Comparison of ENCODE assay signal across 17 cellular contexts in the genomic region with DNA sequence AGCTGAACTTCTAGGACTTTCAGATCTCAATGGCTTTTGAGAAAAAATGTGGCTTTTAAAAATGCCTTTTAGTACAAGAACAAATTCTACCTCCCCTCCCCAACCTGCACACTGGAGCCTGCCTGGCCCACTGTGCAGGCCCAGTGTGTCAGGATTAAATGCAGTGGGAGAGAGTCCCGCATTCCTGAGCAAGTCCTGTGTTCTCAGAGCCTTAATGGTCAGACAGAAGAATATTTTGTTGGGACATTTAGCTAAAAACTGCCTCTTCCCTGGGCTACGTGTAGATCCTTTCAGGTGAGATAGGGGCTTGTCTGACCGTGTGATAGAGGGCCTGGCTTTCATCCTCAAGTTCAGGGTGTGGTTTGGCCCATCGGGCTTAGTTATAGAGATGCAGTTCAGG.
DNase-seq lines count a peak whose midpoint lies in the region; ATAC-seq and TF ChIP-seq lines count a peak whose summit lies in the region.
"Had no signal": no experiment of that assay in that cellular context is flagged by ENCODE, and none has a peak within 500 bp of the region (broad histone marks: within the 10 kb centered on the region; RNA-seq: fewer than 3 reads in every experiment).

No MANE protein-coding gene starts in this region.

- H3K27ac Mint-ChIP-seq in H9, result peak overlapping the region in 1 of 3 experiments; percentile 95; a peak in 2 of 7 replicates
- H3K27ac Mint-ChIP-seq in WTC11, result peak overlapping the region; percentile 98
- H3K27ac Mint-ChIP-seq in stimulated activated effector memory CD8-positive, alpha-beta T cell treated with anti-CD3 and anti-CD28 coated beads, Interleukin-12 subunit alpha, Interleukin-12 subunit beta, amount 100 ng/mL, for 72 hours, result no peak overlapping the region
- H3K27ac Mint-ChIP-seq: CD8-positive, alpha-beta T cell had no signal

- H4K5ac ChIP-seq in H9 (ENCODE audit: insufficient read length, low read depth, low read length), result no peak overlapping the region

- no peak overlapping the region for H2AK5ac ChIP-seq in H9 (ENCODE audit: insufficient read length, low read length)

- H3K27me3 Mint-ChIP-seq in H9 (ENCODE audit: low read depth) (peaks cover 80% of the 10 kb centered on the region), WTC11 (ENCODE audit: low read depth) (peaks cover 63% of the 10 kb centered on the region)

- H3K4me1 ChIP-seq in H9 (ENCODE audit: insufficient read depth, low read length), result peaks cover 16% of the 10 kb centered on the region; the same call in 1 of the 2 replicates
- no peaks in the 10 kb centered on the region for H3K4me1 ChIP-seq in upper lobe of right lung
- H3K4me1 ChIP-seq: A549, BE2C had no signal

- peak overlapping the region; percentile 3 for H3K4me2 ChIP-seq in H9 (ENCODE audit: insufficient read depth, insufficient read length, low read length)
- H3K4me2 ChIP-seq: A549 had no signal

- no peak overlapping the region for H3K18ac ChIP-seq in H9 (ENCODE audit: insufficient read length, low read depth, low read length)

- H2BK5ac ChIP-seq in H9 (ENCODE audit: insufficient read length, low read length), result no peak overlapping the region

- H3K27me3 ChIP-seq in H9 (ENCODE audit: insufficient read depth, low read length) (peaks cover 4% of the 10 kb centered on the region; the same call in 1 of the 2 replicates), upper lobe of right lung (no peaks in the 10 kb centered on the region)

- H3K14ac ChIP-seq in H9 (ENCODE audit: insufficient read depth, low read length), result no peak overlapping the region

- no peak for DNase-seq in H9
- DNase-seq in WTC11 (ENCODE audit: low spot score), result no peak
- peak; percentile 63 for DNase-seq in islet precursor cell
- DNase-seq in upper lobe of right lung, result peak; percentile 10
- no peak for DNase-seq in NCI-H510A treated with DMSO at 0.1 percent for 48 hours (lab: John Stamatoyannopoulos, UW)
- DNase-seq in 8988T, result no peak
- no peak for DNase-seq in stimulated activated effector memory CD8-positive, alpha-beta T cell treated with anti-CD3 and anti-CD28 coated beads, Interleukin-12 subunit alpha, Interleukin-12 subunit beta, amount 100 ng/mL, for 72 hours (ENCODE audit: low spot score in 2 of 2)
- DNase-seq: BE2C; CD8-positive, alpha-beta T cell; COR-L47; DMS153; DMS79 treated with DMSO at 0.1 percent for 48 hours; EL; GDM1 had no signal

- H3K27ac ChIP-seq in H9 (ENCODE audit: insufficient read length, low read depth, low read length) (no peak overlapping the region), upper lobe of right lung (no peak overlapping the region)
- H3K27ac ChIP-seq: A549, C4-2B had no signal

- H3K23me2 ChIP-seq in H9 (ENCODE audit: insufficient read length, low read depth, low read length, poor library complexity, severe bottlenecking), result peaks cover 8% of the 10 kb centered on the region

- H3K4me3 Mint-ChIP-seq in H9, result peak overlapping the region in 1 of 2 experiments; percentile 69; a peak in 1 of 5 replicates
- H3K4me3 Mint-ChIP-seq in WTC11, result peak overlapping the region; percentile 58
- H3K4me3 Mint-ChIP-seq in stimulated activated effector memory CD8-positive, alpha-beta T cell treated with anti-CD3 and anti-CD28 coated beads, Interleukin-12 subunit alpha, Interleukin-12 subunit beta, amount 100 ng/mL, for 72 hours, result no peak overlapping the region
- H3K4me3 Mint-ChIP-seq: CD8-positive, alpha-beta T cell had no signal

- H3K4ac ChIP-seq in H9 (ENCODE audit: low read depth, low read length), result no peak overlapping the region

- H3K9me3 Mint-ChIP-seq in H9, result no peaks in the 10 kb centered on the region; a peak in 1 of 5 replicates
- no peaks in the 10 kb centered on the region for H3K9me3 Mint-ChIP-seq in WTC11
- no peaks in the 10 kb centered on the region for H3K9me3 Mint-ChIP-seq in stimulated activated effector memory CD8-positive, alpha-beta T cell treated with anti-CD3 and anti-CD28 coated beads, Interleukin-12 subunit alpha, Interleukin-12 subunit beta, amount 100 ng/mL, for 72 hours
- H3K9me3 Mint-ChIP-seq: CD8-positive, alpha-beta T cell had no signal

- H3K23ac ChIP-seq in H9 (ENCODE audit: insufficient read length, low read depth, low read length), result no peak overlapping the region

- no peak overlapping the region for H2BK120ac ChIP-seq in H9 (ENCODE audit: low read depth, low read length, poor library complexity, severe bottlenecking)

- no peak overlapping the region for H3K9ac ChIP-seq in H9 (ENCODE audit: extremely low read depth, insufficient read length, low read length)

- no peak overlapping the region for H4K8ac ChIP-seq in H9 (replicated peaks; ENCODE audit: insufficient read length, low read depth, low read length)

- no peak overlapping the region for H2AFZ ChIP-seq in H9 (ENCODE audit: low read length)

- H4K91ac ChIP-seq in H9 (ENCODE audit: insufficient read length, low read depth, low read length), result no peak overlapping the region

- H3K36me3 Mint-ChIP-seq in H9 (ENCODE audit: insufficient read depth in 1 of 3, low read depth in 3 of 3) (no peaks in the 10 kb centered on the region), WTC11 (no peaks in the 10 kb centered on the region)
- no peaks in the 10 kb centered on the region for H3K36me3 Mint-ChIP-seq in stimulated activated effector memory CD8-positive, alpha-beta T cell treated with anti-CD3 and anti-CD28 coated beads, Interleukin-12 subunit alpha, Interleukin-12 subunit beta, amount 100 ng/mL, for 72 hours
- H3K36me3 Mint-ChIP-seq: CD8-positive, alpha-beta T cell had no signal

- no peak overlapping the region for H2BK15ac ChIP-seq in H9 (ENCODE audit: low read depth, low read length)

- no peaks in the 10 kb centered on the region for H4K20me1 ChIP-seq in H9 (ENCODE audit: control insufficient read depth, insufficient read depth, insufficient read length)

- WGBS in H9 (ENCODE audit: extremely low coverage, insufficient read length, low lambda C conversion rate), result no CpG with 5 or more reads among the region's 4 CpGs

- no peak overlapping the region for H2BK20ac ChIP-seq in H9 (ENCODE audit: low read depth, low read length, poor library complexity, severe bottlenecking)

- no peaks in the 10 kb centered on the region for H3K79me1 ChIP-seq in H9 (ENCODE audit: insufficient read depth, low read depth, low read length, poor library complexity, severe bottlenecking)

- intact Hi-C loops in upper lobe of right lung (cut with DNase I), result no loop called here

- H3K4me3 ChIP-seq in upper lobe of right lung, result no peak overlapping the region
- H3K4me3 ChIP-seq: A549 had no signal

- CTCF ChIA-PET in WTC11 (lab: Charles Lee), result interaction anchor here (1.9 kb wide), 1 partner anchor 40 kb away, joined by 10 read pairs; no protein-coding TSS in a partner anchor

- no peak overlapping the region for H3T11ph ChIP-seq in H9 (ENCODE audit: low read length)

- H3K9me3 ChIP-seq in H9 (ENCODE audit: control insufficient read depth, low read depth, low read length), result no peaks in the 10 kb centered on the region
- no peaks in the 10 kb centered on the region for H3K9me3 ChIP-seq in upper lobe of right lung
- H3K9me3 ChIP-seq: A549, BE2C had no signal

- TF ChIP-seq CTCF in H9 (conservative IDR thresholded peaks at IDR 0.05) (no peak), WTC11 (IDR thresholded peaks at IDR 0.05) (no peak), upper lobe of right lung (IDR thresholded peaks at IDR 0.05) (no peak)

- no peaks in the 10 kb centered on the region for H3K36me3 ChIP-seq in upper lobe of right lung
- H3K36me3 ChIP-seq: BE2C had no signal

- ATAC-seq in WTC11 (peak; percentile 10), upper lobe of right lung (no peak)
- ATAC-seq in stimulated activated effector memory CD8-positive, alpha-beta T cell treated with anti-CD3 and anti-CD28 coated beads, Interleukin-12 subunit alpha, Interleukin-12 subunit beta, amount 100 ng/mL, for 72 hours, result no peak
- ATAC-seq: A549; CD8-positive, alpha-beta T cell; HepG2 had no signal

- H3K56ac ChIP-seq in H9 (ENCODE audit: insufficient read length, low read depth, low read length), result no peak overlapping the region

- POLR2A ChIA-PET in WTC11 (lab: Charles Lee), result no interaction called here

- H3K79me2 ChIP-seq in H9 (ENCODE audit: insufficient read depth, low read length), result no peaks in the 10 kb centered on the region

- peaks cover 57 to 73% of the 10 kb centered on the region in 2 experiments for H3K4me1 Mint-ChIP-seq in H9
- peaks cover 87% of the 10 kb centered on the region for H3K4me1 Mint-ChIP-seq in WTC11
- peaks cover 8% of the 10 kb centered on the region for H3K4me1 Mint-ChIP-seq in stimulated activated effector memory CD8-positive, alpha-beta T cell treated with anti-CD3 and anti-CD28 coated beads, Interleukin-12 subunit alpha, Interleukin-12 subunit beta, amount 100 ng/mL, for 72 hours

- no peak overlapping the region for H2BK12ac ChIP-seq in H9 (ENCODE audit: insufficient read length, low read depth, low read length)

TF ChIP-seq in WTC11, 78 proteins besides CTCF, POLR2A, EP300 and RAD21 (continues in another document):
- TF ChIP-seq ZNF121 (CRISPR knock-in tag; IDR thresholded peaks at IDR 0.05) (no peak), ELF4 (CRISPR knock-in tag; IDR thresholded peaks at IDR 0.05; ENCODE audit: low read depth) (no peak), NFE2L1 (CRISPR knock-in tag; IDR thresholded peaks at IDR 0.05) (no peak), JAZF1 (CRISPR knock-in tag; IDR thresholded peaks at IDR 0.05) (no peak), IRF2 (CRISPR knock-in tag; IDR thresholded peaks at IDR 0.05; ENCODE audit: borderline replicate concordance, low read depth) (no peak), HMGA2 (CRISPR knock-in tag; IDR thresholded peaks at IDR 0.05) (no peak), GRHL2 (CRISPR knock-in tag; IDR thresholded peaks at IDR 0.05; ENCODE audit: insufficient replicate concordance, severe bottlenecking) (no peak)
- TF ChIP-seq, protein P1, sequence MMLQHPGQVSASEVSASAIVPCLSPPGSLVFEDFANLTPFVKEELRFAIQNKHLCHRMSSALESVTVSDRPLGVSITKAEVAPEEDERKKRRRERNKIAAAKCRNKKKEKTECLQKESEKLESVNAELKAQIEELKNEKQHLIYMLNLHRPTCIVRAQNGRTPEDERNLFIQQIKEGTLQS (CRISPR knock-in tag; conservative IDR thresholded peaks at IDR 0.05), result no peak
- TF ChIP-seq, protein P2, sequence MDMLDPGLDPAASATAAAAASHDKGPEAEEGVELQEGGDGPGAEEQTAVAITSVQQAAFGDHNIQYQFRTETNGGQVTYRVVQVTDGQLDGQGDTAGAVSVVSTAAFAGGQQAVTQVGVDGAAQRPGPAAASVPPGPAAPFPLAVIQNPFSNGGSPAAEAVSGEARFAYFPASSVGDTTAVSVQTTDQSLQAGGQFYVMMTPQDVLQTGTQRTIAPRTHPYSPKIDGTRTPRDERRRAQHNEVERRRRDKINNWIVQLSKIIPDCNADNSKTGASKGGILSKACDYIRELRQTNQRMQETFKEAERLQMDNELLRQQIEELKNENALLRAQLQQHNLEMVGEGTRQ (CRISPR knock-in tag; IDR thresholded peaks at IDR 0.05), result no peak

Comparison
In these comparisons a context has a peak if more than half of its experiments do, and no peak if none do; other contexts are left out.
1. DNase-seq: peak in islet precursor cell (single experiment) and upper lobe of right lung (single experiment); none in H9 (single experiment), WTC11 (single experiment), NCI-H510A treated with DMSO at 0.1 percent for 48 hours (single experiment), 8988T (single experiment) and stimulated activated effector memory CD8-positive, alpha-beta T cell treated with anti-CD3 and anti-CD28 coated beads, Interleukin-12 subunit alpha, Interleukin-12 subunit beta, amount 100 ng/mL, for 72 hours (0 of 2).